Comparison of ENCODE assay signal across 1 cellular context in genomic region chr5:72486371-72486770, GRCh38.
TF ChIP-seq lines count a peak whose summit lies in the region.

No MANE protein-coding gene starts in this region.

TF ChIP-seq in GM23338, 12 proteins besides CTCF, POLR2A, EP300 and RAD21 (continued from another document):
- TF ChIP-seq ETS1 (IDR thresholded peaks at IDR 0.05) (no peak), EZH2 (IDR thresholded peaks at IDR 0.05; ENCODE audit: low read depth, unreplicated experiment) (no peak), ZNF331 (CRISPR knock-in tag; IDR thresholded peaks at IDR 0.05; ENCODE audit: low read depth) (no peak), STAT1 (IDR thresholded peaks at IDR 0.05; ENCODE audit: unreplicated experiment) (no peak), ZNF462 (CRISPR knock-in tag; IDR thresholded peaks at IDR 0.05) (no peak)
